In the genomic region with DNA sequence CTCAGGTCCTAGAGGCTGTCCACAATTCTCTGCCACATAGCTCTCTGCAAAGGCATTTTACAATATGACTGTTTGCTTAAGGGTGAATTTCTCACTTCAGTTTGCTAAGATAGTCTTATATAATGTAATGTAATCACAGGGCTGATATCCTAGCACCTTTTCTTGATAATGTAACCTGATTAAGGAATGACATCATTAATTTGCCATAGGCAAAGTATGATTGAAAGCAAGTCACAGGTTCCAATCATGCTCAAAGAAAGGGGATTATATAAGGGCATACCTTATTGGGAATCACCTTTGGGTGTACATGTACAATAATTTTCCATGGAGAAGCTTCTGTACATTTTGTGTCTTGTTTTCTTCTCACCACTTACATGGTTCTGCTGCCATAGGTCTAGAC, we compare ENCODE assay signal across 2 cellular contexts.
TF ChIP-seq lines count a peak whose summit lies in the region.

No MANE protein-coding gene starts in this region.

TF ChIP-seq in HepG2, 621 proteins besides CTCF, POLR2A, EP300 and RAD21:
- TF ChIP-seq ATF7 (IDR thresholded peaks at IDR 0.05) (peak; percentile 90), ATF7 (CRISPR knock-in tag; IDR thresholded peaks at IDR 0.05) (no peak), PAX8 (CRISPR knock-in tag; IDR thresholded peaks at IDR 0.05; ENCODE audit: borderline replicate concordance) (no peak)

TF ChIP-seq in K562, 482 proteins besides CTCF, POLR2A, EP300 and RAD21:
- TF ChIP-seq ATF7 (IDR thresholded peaks at IDR 0.05) = peak; percentile 19; the same call in 1 of the 2 replicates
- TF ChIP-seq ZNF175 (CRISPR knock-in tag; IDR thresholded peaks at IDR 0.05; ENCODE audit: low read depth) = no peak
TF ChIP-seq in K562: peak in this region for 1.
